ENCODE assay signal across 30 cellular contexts in genomic region chr18:12872408-12872807, GRCh38.
"Had no signal": no experiment of that assay in that cellular context is flagged by ENCODE, and none has a peak within 500 bp of the region (broad histone marks: within the 10 kb centered on the region; RNA-seq: fewer than 3 reads in every experiment).

No MANE protein-coding gene starts in this region.

- DNase-seq: activated B cell treated with CpG ODN at 0.5 μM for 24 hours; activated CD4-positive, alpha-beta memory T cell treated with anti-CD3 and anti-CD28 coated beads for 36 hours; activated CD4-positive, alpha-beta T cell treated with anti-CD3 and anti-CD28 coated beads for 4 hours; activated naive CD4-positive, alpha-beta T cell; activated T-cell treated with anti-CD3 and anti-CD28 coated beads, Interleukin-2, amount 50 U/mL, for 72 hours; brain microvascular endothelial cell; effector memory CD8-positive, alpha-beta T cell; erythroblast; gastrocnemius medialis; left cardiac atrium; mammary epithelial cell; naive B cell; nucleus accumbens; pancreas; psoas muscle; sigmoid colon; small intestine; stimulated activated CD4-positive, alpha-beta T cell treated with anti-CD3 and anti-CD28 coated beads, Interleukin-4, amount 100 ng/mL, for 24 hours; T-helper 2 cell; trophoblast cell had no signal

- H3K36me3 ChIP-seq: ascending aorta, brain microvascular endothelial cell, gastrocnemius medialis, pancreas, sigmoid colon, thoracic aorta, vagina had no signal

- H3K27ac ChIP-seq: ascending aorta, brain microvascular endothelial cell, coronary artery, gastrocnemius medialis, hepatocyte, psoas muscle, sigmoid colon, thoracic aorta, vagina had no signal

- ATAC-seq: activated naive CD4-positive, alpha-beta T cell treated with anti-CD3 and anti-CD28 coated beads, Interleukin-2, amount 50 U/mL, for 72 hours; activated T-cell treated with anti-CD3 and anti-CD28 coated beads, Interleukin-2, amount 50 U/mL, for 72 hours; effector memory CD8-positive, alpha-beta T cell; gastrocnemius medialis; left cardiac atrium; pancreas; psoas muscle; stimulated activated effector memory CD8-positive, alpha-beta T cell treated with anti-CD3 and anti-CD28 coated beads, Interleukin-12 subunit alpha, Interleukin-12 subunit beta, amount 100 ng/mL, for 72 hours had no signal

- H3K4me3 ChIP-seq: ascending aorta, coronary artery, gastrocnemius medialis, hepatocyte, pancreas, psoas muscle, sigmoid colon, thoracic aorta, vagina had no signal

- H3K4me1 Mint-ChIP-seq: mesothelial cell of epicardium had no signal

- FAIRE-seq: keratinocyte, pancreas, small intestine had no signal

- H2AFZ ChIP-seq: hepatocyte had no signal

- H3K4me3 Mint-ChIP-seq: activated B cell treated with CpG ODN at 0.5 μM for 24 hours; activated CD4-positive, alpha-beta memory T cell treated with anti-CD3 and anti-CD28 coated beads for 36 hours; activated T-cell treated with anti-CD3 and anti-CD28 coated beads, Interleukin-2, amount 50 U/mL, for 72 hours; mesothelial cell of epicardium; naive B cell; stimulated activated effector memory CD8-positive, alpha-beta T cell treated with anti-CD3 and anti-CD28 coated beads, Interleukin-12 subunit alpha, Interleukin-12 subunit beta, amount 100 ng/mL, for 72 hours; stimulated activated naive CD8-positive, alpha-beta T cell treated with anti-CD3 and anti-CD28 coated beads, Interleukin-15, Interleukin-2, amounts not matched to agents 100 ng/mL and 50 ng/mL, for 24 hours had no signal

- H3K27me3 ChIP-seq: ascending aorta, brain microvascular endothelial cell, gastrocnemius medialis, hepatocyte, pancreas, sigmoid colon, vagina had no signal

- H3K9me3 Mint-ChIP-seq: activated B cell treated with CpG ODN at 0.5 μM for 24 hours; activated CD4-positive, alpha-beta memory T cell treated with anti-CD3 and anti-CD28 coated beads for 36 hours; activated T-cell treated with anti-CD3 and anti-CD28 coated beads, Interleukin-2, amount 50 U/mL, for 72 hours; effector memory CD8-positive, alpha-beta T cell; naive B cell; stimulated activated effector memory CD8-positive, alpha-beta T cell treated with anti-CD3 and anti-CD28 coated beads, Interleukin-12 subunit alpha, Interleukin-12 subunit beta, amount 100 ng/mL, for 72 hours; stimulated activated naive CD8-positive, alpha-beta T cell treated with anti-CD3 and anti-CD28 coated beads, Interleukin-15, Interleukin-2, amounts not matched to agents 100 ng/mL and 50 ng/mL, for 24 hours had no signal

- H3K27me3 Mint-ChIP-seq: activated B cell treated with CpG ODN at 0.5 μM for 24 hours; activated CD4-positive, alpha-beta memory T cell treated with anti-CD3 and anti-CD28 coated beads for 36 hours; effector memory CD8-positive, alpha-beta T cell; naive B cell; stimulated activated naive CD8-positive, alpha-beta T cell treated with anti-CD3 and anti-CD28 coated beads, Interleukin-15, Interleukin-2, amounts not matched to agents 100 ng/mL and 50 ng/mL, for 24 hours had no signal

- H3K4me1 ChIP-seq: ascending aorta, gastrocnemius medialis, pancreas, sigmoid colon, vagina had no signal

- H3K27ac Mint-ChIP-seq: activated B cell treated with CpG ODN at 0.5 μM for 24 hours; activated CD4-positive, alpha-beta memory T cell treated with anti-CD3 and anti-CD28 coated beads for 36 hours; activated naive CD4-positive, alpha-beta T cell treated with anti-CD3 and anti-CD28 coated beads, Interleukin-2, amount 50 U/mL, for 72 hours; activated T-cell treated with anti-CD3 and anti-CD28 coated beads, Interleukin-2, amount 50 U/mL, for 72 hours; mesothelial cell of epicardium; stimulated activated effector memory CD8-positive, alpha-beta T cell treated with anti-CD3 and anti-CD28 coated beads, Interleukin-12 subunit alpha, Interleukin-12 subunit beta, amount 100 ng/mL, for 72 hours; stimulated activated naive CD8-positive, alpha-beta T cell treated with anti-CD3 and anti-CD28 coated beads, Interleukin-15, Interleukin-2, amounts not matched to agents 100 ng/mL and 50 ng/mL, for 24 hours had no signal

- H3K4me2 ChIP-seq: hepatocyte had no signal

- H3K9me3 ChIP-seq: ascending aorta, gastrocnemius medialis, pancreas, psoas muscle, sigmoid colon, thoracic aorta, vagina had no signal
